Comparison of ENCODE assay signal across 8 cellular contexts in genomic region chr5:144333336-144333920, GRCh38.
A peak's percentile ranks its signal among the peaks of the same experiment; 100 is the strongest.
DNase-seq lines count a peak whose midpoint lies in the region; ATAC-seq lines count a peak whose summit lies in the region.
"Had no signal": no experiment of that assay in that cellular context is flagged by ENCODE, and none has a peak within 500 bp of the region (broad histone marks: within the 10 kb centered on the region; RNA-seq: fewer than 3 reads in every experiment).

No MANE protein-coding gene starts in this region.

- H3K27ac ChIP-seq in trophoblast cell (ENCODE audit: low read depth, low read length), result no peak overlapping the region
- H3K27ac ChIP-seq: cardiac muscle cell had no signal

- H3K23ac ChIP-seq in trophoblast cell (ENCODE audit: low read length), result peak overlapping the region; percentile 61

- DNase-seq in NCI-H748 (lab: John Stamatoyannopoulos, UW; ENCODE audit: unreplicated experiment), result peak; percentile 93
- DNase-seq in trophoblast cell, result no peak
- DNase-seq in central memory CD4-positive, alpha-beta T cell, result no peak
- no peak for DNase-seq in activated naive CD4-positive, alpha-beta T cell treated with anti-CD3 and anti-CD28 coated beads for 36 hours

- no peaks in the 10 kb centered on the region for H3K36me3 ChIP-seq in trophoblast cell (ENCODE audit: control insufficient read depth in 1 of 2, insufficient read depth in 2 of 2, low read length in 2 of 2)
- H3K36me3 ChIP-seq: cardiac muscle cell had no signal

- no peak overlapping the region for H4K91ac ChIP-seq in trophoblast cell (ENCODE audit: low read depth, low read length)

- H3K79me1 ChIP-seq in trophoblast cell (ENCODE audit: low read length), result no peaks in the 10 kb centered on the region

- H2BK120ac ChIP-seq in trophoblast cell (ENCODE audit: insufficient read depth, low read length, poor library complexity), result no peak overlapping the region

- no peaks in the 10 kb centered on the region for H3K9me3 ChIP-seq in trophoblast cell (ENCODE audit: insufficient read depth, low read depth, low read length)

- H3K4me1 Mint-ChIP-seq in activated naive CD4-positive, alpha-beta T cell treated with anti-CD3 and anti-CD28 coated beads for 36 hours (ENCODE audit: low read depth), result no peaks in the 10 kb centered on the region

- no peak overlapping the region for H2AFZ ChIP-seq in trophoblast cell (ENCODE audit: insufficient read depth, low read length, poor library complexity)

- CTCF ChIA-PET in activated naive CD4-positive, alpha-beta T cell treated with anti-CD3 and anti-CD28 coated beads for 36 hours (lab: Charles Lee), result interaction anchor here (0.6 kb wide), 1 partner anchor 842 kb away, joined by 3 read pairs; no protein-coding TSS in a partner anchor

- H3K27me3 ChIP-seq in trophoblast cell (ENCODE audit: insufficient read depth, low read length), result no peaks in the 10 kb centered on the region
- H3K27me3 ChIP-seq: cardiac muscle cell had no signal

- H3K14ac ChIP-seq in trophoblast cell (ENCODE audit: low read length), result no peak overlapping the region

- no peak overlapping the region for H2BK12ac ChIP-seq in trophoblast cell (ENCODE audit: low read length)

- no peak overlapping the region for H3K27ac Mint-ChIP-seq in activated naive CD4-positive, alpha-beta T cell treated with anti-CD3 and anti-CD28 coated beads for 36 hours

- H3K4me3 ChIP-seq in trophoblast cell (ENCODE audit: low read depth, low read length), result no peak overlapping the region
- H3K4me3 ChIP-seq: cardiac muscle cell had no signal

- no peak overlapping the region for H4K12ac ChIP-seq in trophoblast cell (ENCODE audit: low read depth, low read length)

- H2AK5ac ChIP-seq in trophoblast cell (ENCODE audit: low read length), result no peak overlapping the region

- H3K4ac ChIP-seq in trophoblast cell (ENCODE audit: low read depth, low read length), result no peak overlapping the region

- no peak overlapping the region for H3K18ac ChIP-seq in trophoblast cell (ENCODE audit: low read length)

- no CpG with 5 or more reads among the region's 1 CpG for WGBS in trophoblast cell (ENCODE audit: extremely low coverage, insufficient coverage, insufficient read length)

- no peak overlapping the region for H2BK5ac ChIP-seq in trophoblast cell (ENCODE audit: low read depth, low read length, poor library complexity)

- no peaks in the 10 kb centered on the region for H3K4me1 ChIP-seq in trophoblast cell (ENCODE audit: control insufficient read depth in 1 of 2, insufficient read depth in 2 of 2, low read length in 2 of 2)

- no peak overlapping the region for H3K9ac ChIP-seq in trophoblast cell (ENCODE audit: low read length)

- no peaks in the 10 kb centered on the region for H3K36me3 Mint-ChIP-seq in activated naive CD4-positive, alpha-beta T cell treated with anti-CD3 and anti-CD28 coated beads for 36 hours (ENCODE audit: low read depth)

- H3K9me3 Mint-ChIP-seq in activated naive CD4-positive, alpha-beta T cell treated with anti-CD3 and anti-CD28 coated beads for 36 hours, result peaks cover 1% of the 10 kb centered on the region

- no peaks in the 10 kb centered on the region for H3K27me3 Mint-ChIP-seq in activated naive CD4-positive, alpha-beta T cell treated with anti-CD3 and anti-CD28 coated beads for 36 hours (ENCODE audit: low read depth)

- no peaks in the 10 kb centered on the region for H3K79me2 ChIP-seq in trophoblast cell (ENCODE audit: control insufficient read depth, insufficient read depth, low read length, poor library complexity)

- intact Hi-C loops in activated naive CD4-positive, alpha-beta T cell treated with anti-CD3 and anti-CD28 coated beads for 36 hours (cut with micrococcal nuclease), result no loop called here

- no peak overlapping the region for H3K4me3 Mint-ChIP-seq in activated naive CD4-positive, alpha-beta T cell treated with anti-CD3 and anti-CD28 coated beads for 36 hours

- H3K4me2 ChIP-seq in trophoblast cell (ENCODE audit: low read length), result no peak overlapping the region

- no peak overlapping the region for H4K8ac ChIP-seq in trophoblast cell (ENCODE audit: low read depth, low read length)

- ATAC-seq in GM19324 (IDR thresholded peaks at IDR 0.05; ENCODE audit: low FRiP score, unreplicated experiment) (peak; percentile 55), HG02884 (IDR thresholded peaks at IDR 0.05; ENCODE audit: unreplicated experiment) (peak; percentile 51), HG03108 (IDR thresholded peaks at IDR 0.05; ENCODE audit: unreplicated experiment) (no peak)
